ENCODE assay signal across 2 cellular contexts in the genomic region with DNA sequence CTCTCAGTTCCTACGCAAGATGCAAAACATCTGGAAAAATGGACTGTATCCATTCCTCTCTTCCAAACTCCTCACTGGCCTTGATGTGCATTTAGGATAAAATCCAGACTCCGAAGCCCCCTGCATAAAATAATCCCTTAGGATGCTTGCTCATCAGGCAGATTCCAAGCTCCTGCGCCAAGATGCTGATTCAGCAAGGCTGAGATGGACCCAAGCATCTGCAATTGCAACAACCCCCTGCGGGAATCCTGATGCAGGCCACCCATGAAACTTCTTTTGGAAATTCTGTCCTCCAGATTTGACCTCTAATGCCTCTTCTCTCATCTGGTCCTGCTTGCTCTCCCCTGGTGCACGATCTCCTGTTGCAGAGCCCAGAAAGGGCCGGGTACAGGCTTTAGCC.
A peak's percentile ranks its signal among the peaks of the same experiment; 100 is the strongest.
TF ChIP-seq lines count a peak whose summit lies in the region.

No MANE protein-coding gene starts in this region.

TF ChIP-seq in HepG2, 621 proteins besides CTCF, POLR2A, EP300 and RAD21:
- TF ChIP-seq MAFK (conservative IDR thresholded peaks at IDR 0.05 in 1 of 2, IDR thresholded peaks at IDR 0.05 in 1 of 2; ENCODE audit: low read length in 2 of 2) (peak; percentile 61 to 78), ZNF772 (CRISPR knock-in tag; IDR thresholded peaks at IDR 0.05) (no peak), MAFF (IDR thresholded peaks at IDR 0.05; ENCODE audit: low read depth, low read length) (peak; percentile 56)

TF ChIP-seq in H1, 55 proteins besides CTCF, POLR2A, EP300 and RAD21:
- TF ChIP-seq SIRT6 (IDR thresholded peaks at IDR 0.05; ENCODE audit: low read length): no peak
- TF ChIP-seq RFX5 (IDR thresholded peaks at IDR 0.05; ENCODE audit: borderline replicate concordance, low read depth, low read length): no peak
- TF ChIP-seq SAP30 (IDR thresholded peaks at IDR 0.05; ENCODE audit: insufficient read depth, insufficient replicate concordance, low read length): no peak
- peak; percentile 37; the same call in 1 of the 2 replicates for TF ChIP-seq MAFK (IDR thresholded peaks at IDR 0.05; ENCODE audit: low read depth, low read length)
- TF ChIP-seq, protein P1, sequence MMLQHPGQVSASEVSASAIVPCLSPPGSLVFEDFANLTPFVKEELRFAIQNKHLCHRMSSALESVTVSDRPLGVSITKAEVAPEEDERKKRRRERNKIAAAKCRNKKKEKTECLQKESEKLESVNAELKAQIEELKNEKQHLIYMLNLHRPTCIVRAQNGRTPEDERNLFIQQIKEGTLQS (IDR thresholded peaks at IDR 0.05; ENCODE audit: insufficient read depth, low read depth, low read length): no peak
- TF ChIP-seq TBP (IDR thresholded peaks at IDR 0.05; ENCODE audit: low read depth, low read length): no peak
- TF ChIP-seq EGR1 (IDR thresholded peaks at IDR 0.05; ENCODE audit: borderline replicate concordance, low read depth, low read length): no peak
TF ChIP-seq in H1: peak in this region for 1.
